33 cellular contexts compared by ENCODE assay signal in the genomic region with DNA sequence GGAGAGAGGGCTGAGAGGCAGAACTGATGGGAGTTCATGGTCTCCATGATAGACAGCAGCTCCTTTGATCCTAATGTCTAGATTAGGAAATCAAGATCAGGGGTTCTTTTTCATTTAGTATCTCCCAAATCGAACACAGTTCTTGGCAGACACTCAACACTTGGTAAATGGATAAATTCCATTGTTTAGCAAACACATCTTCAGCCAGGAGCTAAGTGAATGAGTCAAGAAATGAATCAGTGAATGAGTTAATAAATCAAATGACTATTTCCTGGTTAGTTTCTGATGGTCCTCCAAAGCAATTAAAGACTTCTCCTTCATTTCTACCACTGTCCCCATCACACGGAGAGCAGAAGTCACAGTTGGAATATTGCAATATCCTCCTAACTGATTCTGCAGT.
"Had no signal": no experiment of that assay in that cellular context is flagged by ENCODE, and none has a peak within 500 bp of the region (broad histone marks: within the 10 kb centered on the region; RNA-seq: fewer than 3 reads in every experiment).

No MANE protein-coding gene starts in this region.

- H3K4me3 ChIP-seq: ascending aorta, PC-9 had no signal

- DNase-seq: activated CD4-positive, alpha-beta memory T cell treated with anti-CD3 and anti-CD28 coated beads, Interleukin-2, amount 10 ng/mL, durations not matched to agents 7 days and 5 days; activated CD4-positive, alpha-beta T cell treated with anti-CD3 and anti-CD28 coated beads for 1 hour; activated CD4-positive, alpha-beta T cell treated with anti-CD3 and anti-CD28 coated beads for 48 hours; activated CD4-positive, CD25-positive, alpha-beta regulatory T cell; activated CD8-positive, alpha-beta memory T cell treated with anti-CD3 and anti-CD28 coated beads for 24 hours; activated CD8-positive, alpha-beta memory T cell treated with anti-CD3 and anti-CD28 coated beads, Interleukin-2, amount 10 ng/mL, durations not matched to agents 7 days and 5 days; activated CD8-positive, alpha-beta memory T cell treated with anti-CD3 and anti-CD28 coated beads, Interleukin-2, amount 50 U/mL, for 48 hours; activated gamma-delta T cell; activated naive CD4-positive, alpha-beta T cell treated with Interleukin-2 at 50 U/mL for 16 hours; activated naive CD8-positive, alpha-beta T cell treated with anti-CD3 and anti-CD28 coated beads, Interleukin-2, amount 10 ng/mL, durations not matched to agents 7 days and 5 days; activated T-cell treated with anti-CD3 and anti-CD28 coated beads, Interleukin-2, amount 50 U/mL, for 1 hour; amygdala; NCI-H1092 treated with DMSO at 0.1 percent for 48 hours; NCI-H1417; NCI-H146; NCI-H187; NCI-H2029 treated with DMSO at 0.1 percent for 48 hours; NCI-H2107; NCI-H2171; NCI-H510A; NCI-H526; NCI-H748 treated with DMSO at 0.1 percent for 48 hours; NK-92 treated with Interleukin-12 subunit alpha and Interleukin-12 subunit beta, amount 100 ng/mL, for 24 hours; PC-9; Right ventricle myocardium superior; SW 1271; T1000; WERI-Rb-1 had no signal

- FAIRE-seq: RCC 7860 had no signal

- H3K27me3 ChIP-seq: ascending aorta had no signal

- H3K9me3 ChIP-seq: ascending aorta had no signal

- H3K27me3 Mint-ChIP-seq: activated CD4-positive, alpha-beta memory T cell treated with anti-CD3 and anti-CD28 coated beads, Interleukin-2, amount 10 ng/mL, durations not matched to agents 7 days and 5 days had no signal

- H3K27ac Mint-ChIP-seq: activated CD4-positive, alpha-beta memory T cell treated with anti-CD3 and anti-CD28 coated beads, Interleukin-2, amount 10 ng/mL, durations not matched to agents 7 days and 5 days; activated CD8-positive, alpha-beta memory T cell treated with anti-CD3 and anti-CD28 coated beads, Interleukin-2, amount 10 ng/mL, durations not matched to agents 7 days and 5 days; activated naive CD4-positive, alpha-beta T cell treated with anti-CD3 and anti-CD28 coated beads, Interleukin-2, amount 50 U/mL, for 24 hours; activated naive CD8-positive, alpha-beta T cell treated with anti-CD3 and anti-CD28 coated beads, Interleukin-2, amount 10 ng/mL, durations not matched to agents 7 days and 5 days; activated T-helper 2 cell treated with anti-CD3 and anti-CD28 coated beads, Interferon-gamma antibody, Interleukin-2, Interleukin-4, amounts not matched to agents 10 μg/mL and 5 μg/mL and 100 μg/mL, durations not matched to agents 14 hours and 24 hours and 36 hours had no signal

- H3K36me3 ChIP-seq: ascending aorta, WERI-Rb-1 had no signal

- ATAC-seq: activated CD8-positive, alpha-beta memory T cell treated with anti-CD3 and anti-CD28 coated beads, Interleukin-2, amount 10 ng/mL, durations not matched to agents 7 days and 5 days had no signal

- H3K36me3 Mint-ChIP-seq: activated CD8-positive, alpha-beta memory T cell treated with anti-CD3 and anti-CD28 coated beads, Interleukin-2, amount 10 ng/mL, durations not matched to agents 7 days and 5 days; activated naive CD4-positive, alpha-beta T cell treated with anti-CD3 and anti-CD28 coated beads, Interleukin-2, amount 50 U/mL, for 24 hours; activated naive CD8-positive, alpha-beta T cell treated with anti-CD3 and anti-CD28 coated beads, Interleukin-2, amount 10 ng/mL, durations not matched to agents 7 days and 5 days had no signal

- H3K9me3 Mint-ChIP-seq: activated CD4-positive, alpha-beta memory T cell treated with anti-CD3 and anti-CD28 coated beads, Interleukin-2, amount 10 ng/mL, durations not matched to agents 7 days and 5 days; activated naive CD4-positive, alpha-beta T cell treated with anti-CD3 and anti-CD28 coated beads, Interleukin-2, amount 50 U/mL, for 24 hours; activated naive CD8-positive, alpha-beta T cell treated with anti-CD3 and anti-CD28 coated beads, Interleukin-2, amount 10 ng/mL, durations not matched to agents 7 days and 5 days; activated T-helper 2 cell treated with anti-CD3 and anti-CD28 coated beads, Interferon-gamma antibody, Interleukin-2, Interleukin-4, amounts not matched to agents 10 μg/mL and 5 μg/mL and 100 μg/mL, durations not matched to agents 14 hours and 24 hours and 36 hours had no signal

- H2AFZ ChIP-seq: PC-9 had no signal

- H3K4me1 ChIP-seq: ascending aorta had no signal

- H3K4me3 Mint-ChIP-seq: activated CD4-positive, alpha-beta memory T cell treated with anti-CD3 and anti-CD28 coated beads, Interleukin-2, amount 10 ng/mL, durations not matched to agents 7 days and 5 days; activated CD8-positive, alpha-beta memory T cell treated with anti-CD3 and anti-CD28 coated beads, Interleukin-2, amount 10 ng/mL, durations not matched to agents 7 days and 5 days; activated naive CD4-positive, alpha-beta T cell treated with anti-CD3 and anti-CD28 coated beads, Interleukin-2, amount 50 U/mL, for 24 hours; activated naive CD8-positive, alpha-beta T cell treated with anti-CD3 and anti-CD28 coated beads, Interleukin-2, amount 10 ng/mL, durations not matched to agents 7 days and 5 days had no signal

- H3K27ac ChIP-seq: ascending aorta, KMS-11, PC-9, WERI-Rb-1 had no signal

- H3K4me2 ChIP-seq: KMS-11, PC-9 had no signal

- H3K9ac ChIP-seq: KMS-11 had no signal
